Comparison of ENCODE assay signal across 18 cellular contexts in the genomic region with DNA sequence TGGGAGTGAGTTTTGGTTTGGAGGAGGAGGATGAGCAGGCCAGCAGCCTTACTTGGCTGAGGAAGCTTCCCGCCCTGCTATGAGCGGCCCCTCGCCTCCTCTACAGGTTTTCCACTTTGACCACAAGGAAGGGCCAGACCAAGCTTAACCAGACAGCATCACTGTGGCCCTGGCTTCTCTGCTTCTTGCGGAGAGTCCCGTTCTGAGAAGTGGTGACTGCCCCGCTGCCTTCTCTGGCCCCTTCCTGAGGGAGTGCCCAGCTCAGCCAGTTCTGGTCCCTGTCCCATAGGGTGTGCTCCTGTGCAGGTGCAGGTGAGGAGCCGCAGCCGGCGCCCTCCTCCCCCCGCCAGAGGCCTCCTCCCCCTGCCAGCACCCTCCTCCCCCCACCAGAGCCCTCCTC.
DNase-seq lines count a peak whose midpoint lies in the region; ATAC-seq and TF ChIP-seq lines count a peak whose summit lies in the region.
"Had no signal": no experiment of that assay in that cellular context is flagged by ENCODE, and none has a peak within 500 bp of the region (broad histone marks: within the 10 kb centered on the region; RNA-seq: fewer than 3 reads in every experiment).

No MANE protein-coding gene starts in this region.

- peaks cover 28% of the 10 kb centered on the region for H3K4me1 Mint-ChIP-seq in CD8-positive, alpha-beta T cell (ENCODE audit: low read depth)
- peaks cover 12% of the 10 kb centered on the region for H3K4me1 Mint-ChIP-seq in endodermal cell
- peaks cover 33 to 64% of the 10 kb centered on the region in 2 donors for H3K4me1 Mint-ChIP-seq in stimulated activated naive B cell treated with anti-CD40 and anti-IgM and Interleukin-4, amounts not matched to agents 10 μg/mL and 1 μg/mL and 100 μg/mL, for 72 hours
- H3K4me1 Mint-ChIP-seq in CD4-positive, alpha-beta T cell (ENCODE audit: low read depth): peaks cover 27% of the 10 kb centered on the region

- no peaks in the 10 kb centered on the region for H3K27me3 ChIP-seq in CD8-positive, alpha-beta T cell (ENCODE audit: insufficient read depth, low read length)
- no peaks in the 10 kb centered on the region for H3K27me3 ChIP-seq in endodermal cell (ENCODE audit: control insufficient read depth, insufficient read depth, low read length, poor library complexity, severe bottlenecking)
- no peaks in the 10 kb centered on the region for H3K27me3 ChIP-seq in CD4-positive, alpha-beta T cell (ENCODE audit: control insufficient read depth, insufficient read depth, low read length)

- peak overlapping the region; percentile 39 for H3K27ac Mint-ChIP-seq in CD8-positive, alpha-beta T cell
- H3K27ac Mint-ChIP-seq in endodermal cell: no peak overlapping the region
- H3K27ac Mint-ChIP-seq in stimulated activated naive B cell treated with anti-CD40 and anti-IgM and Interleukin-4, amounts not matched to agents 10 μg/mL and 1 μg/mL and 100 μg/mL, for 72 hours: peak overlapping the region; percentile 21
- no peak overlapping the region for H3K27ac Mint-ChIP-seq in CD4-positive, alpha-beta T cell

- H3K9me3 ChIP-seq in CD8-positive, alpha-beta T cell (ENCODE audit: low read length): no peaks in the 10 kb centered on the region
- no peaks in the 10 kb centered on the region for H3K9me3 ChIP-seq in KOPT-K1 (ENCODE audit: insufficient read depth, low read length, poor library complexity, severe bottlenecking)
- no peaks in the 10 kb centered on the region for H3K9me3 ChIP-seq in endodermal cell (ENCODE audit: control insufficient read depth, low read length)
- no peaks in the 10 kb centered on the region for H3K9me3 ChIP-seq in CD4-positive, alpha-beta T cell (ENCODE audit: control insufficient read depth, low read length)

- POLR2A ChIA-PET in CD8-positive, alpha-beta T cell (lab: Charles Lee): no interaction called here
- POLR2A ChIA-PET in CD4-positive, alpha-beta T cell (lab: Charles Lee): no interaction called here

- TF ChIP-seq CTCF in CD8-positive, alpha-beta T cell (IDR thresholded peaks at IDR 0.05): no peak
- no peak for TF ChIP-seq CTCF in endodermal cell (conservative IDR thresholded peaks at IDR 0.05)
- TF ChIP-seq CTCF in CD4-positive, alpha-beta T cell (IDR thresholded peaks at IDR 0.05): no peak

- DNase-seq in CD8-positive, alpha-beta T cell: no peak
- DNase-seq in endodermal cell (peak; percentile 48), T-helper 1 cell (no peak)
- no peak for DNase-seq in stimulated activated naive B cell treated with anti-CD40 and anti-IgM and Interleukin-4, amounts not matched to agents 10 μg/mL and 1 μg/mL and 100 μg/mL, for 72 hours
- no peak for DNase-seq in CD4-positive, alpha-beta T cell
- DNase-seq: ACHN; AML-193; CD4-positive, alpha-beta memory T cell; DMS79; HCEC 1CT; KBM-7; NCI-H146; NCI-H2081 treated with DMSO at 0.1 percent for 48 hours; NCI-H510A treated with DMSO at 0.1 percent for 48 hours; SHP77 had no signal

- H3K9ac ChIP-seq in endodermal cell (ENCODE audit: extremely low read depth, low read length, poor library complexity, severe bottlenecking): no peak overlapping the region

- no peak for ATAC-seq in CD8-positive, alpha-beta T cell
- no peak for ATAC-seq in stimulated activated naive B cell treated with anti-CD40 and anti-IgM and Interleukin-4, amounts not matched to agents 10 μg/mL and 1 μg/mL and 100 μg/mL, for 72 hours (replicated peaks)
- no peak for ATAC-seq in CD4-positive, alpha-beta T cell (ENCODE audit: poor library complexity)
- no peak for ATAC-seq in GM19467 (IDR thresholded peaks at IDR 0.05; ENCODE audit: unreplicated experiment)
- ATAC-seq: SK-N-SH treated with all-trans-retinoic acid at 6 μM for 48 hours had no signal

- H3K36me3 Mint-ChIP-seq in CD8-positive, alpha-beta T cell: peaks cover 39% of the 10 kb centered on the region
- no peaks in the 10 kb centered on the region for H3K36me3 Mint-ChIP-seq in endodermal cell (ENCODE audit: low read depth)
- peaks cover 41 to 69% of the 10 kb centered on the region in 2 donors for H3K36me3 Mint-ChIP-seq in stimulated activated naive B cell treated with anti-CD40 and anti-IgM and Interleukin-4, amounts not matched to agents 10 μg/mL and 1 μg/mL and 100 μg/mL, for 72 hours
- peaks cover 19% of the 10 kb centered on the region for H3K36me3 Mint-ChIP-seq in CD4-positive, alpha-beta T cell (ENCODE audit: low read depth)

- no peak overlapping the region for H3K27ac ChIP-seq in CD8-positive, alpha-beta T cell (ENCODE audit: low read depth, low read length)
- H3K27ac ChIP-seq in KOPT-K1 (ENCODE audit: low read depth, low read length, poor library complexity, severe bottlenecking) (peak overlapping the region; percentile 29), endodermal cell (ENCODE audit: low read depth, low read length) (no peak overlapping the region)
- no peak overlapping the region for H3K27ac ChIP-seq in CD4-positive, alpha-beta T cell (ENCODE audit: low read depth, low read length)

- intact Hi-C loops in CD8-positive, alpha-beta T cell (cut with DNase I, micrococcal nuclease): loop anchor here in 1 of 2 experiments (10.0 kb wide), 1 partner anchor 311 kb away; no protein-coding TSS in a partner anchor
- intact Hi-C loops in CD4-positive, alpha-beta T cell (cut with DNase I, micrococcal nuclease): no loop called here

- no peak overlapping the region for H3K4me3 Mint-ChIP-seq in CD8-positive, alpha-beta T cell
- no peak overlapping the region for H3K4me3 Mint-ChIP-seq in endodermal cell
- no peak overlapping the region for H3K4me3 Mint-ChIP-seq in stimulated activated naive B cell treated with anti-CD40 and anti-IgM and Interleukin-4, amounts not matched to agents 10 μg/mL and 1 μg/mL and 100 μg/mL, for 72 hours
- H3K4me3 Mint-ChIP-seq in CD4-positive, alpha-beta T cell: no peak overlapping the region
- H3K4me3 Mint-ChIP-seq: CD4-positive, alpha-beta memory T cell had no signal

- H3K4me1 ChIP-seq in CD8-positive, alpha-beta T cell (ENCODE audit: insufficient read depth, low read length): peaks cover 4% of the 10 kb centered on the region
- H3K4me1 ChIP-seq in endodermal cell (ENCODE audit: control insufficient read depth, insufficient read depth, low read length): no peaks in the 10 kb centered on the region

- no peaks in the 10 kb centered on the region for H3K27me3 Mint-ChIP-seq in CD8-positive, alpha-beta T cell (ENCODE audit: low read depth)
- H3K27me3 Mint-ChIP-seq in endodermal cell (ENCODE audit: insufficient read depth): no peaks in the 10 kb centered on the region
- no peaks in the 10 kb centered on the region for H3K27me3 Mint-ChIP-seq in stimulated activated naive B cell treated with anti-CD40 and anti-IgM and Interleukin-4, amounts not matched to agents 10 μg/mL and 1 μg/mL and 100 μg/mL, for 72 hours
- H3K27me3 Mint-ChIP-seq in CD4-positive, alpha-beta T cell: no peaks in the 10 kb centered on the region
- H3K27me3 Mint-ChIP-seq: CD4-positive, alpha-beta memory T cell had no signal

- H3K4me3 ChIP-seq in CD8-positive, alpha-beta T cell (ENCODE audit: low read depth, low read length): no peak overlapping the region
- H3K4me3 ChIP-seq in endodermal cell (ENCODE audit: low read length): no peak overlapping the region

- CTCF ChIA-PET in CD8-positive, alpha-beta T cell (lab: Charles Lee): interaction anchor here (0.7 to 1.3 kb wide), 3 partner anchors 67 to 69 kb away, joined by 3 to 6 read pairs (median 4); no protein-coding TSS in a partner anchor
- CTCF ChIA-PET in CD4-positive, alpha-beta T cell (lab: Charles Lee): no interaction called here

- no peaks in the 10 kb centered on the region for H3K9me3 Mint-ChIP-seq in CD8-positive, alpha-beta T cell
- no peaks in the 10 kb centered on the region for H3K9me3 Mint-ChIP-seq in endodermal cell
- no peaks in the 10 kb centered on the region for H3K9me3 Mint-ChIP-seq in stimulated activated naive B cell treated with anti-CD40 and anti-IgM and Interleukin-4, amounts not matched to agents 10 μg/mL and 1 μg/mL and 100 μg/mL, for 72 hours
- no peaks in the 10 kb centered on the region for H3K9me3 Mint-ChIP-seq in CD4-positive, alpha-beta T cell

- 60 to 94% methylated on average over 1 to 6 of the region's 10 CpGs for WGBS in endodermal cell (ENCODE audit: insufficient coverage in 1 of 2, insufficient read length in 1 of 2), 2 experiments

- no peaks in the 10 kb centered on the region for H3K36me3 ChIP-seq in CD8-positive, alpha-beta T cell (ENCODE audit: insufficient read depth, low read length)
- peaks cover 98% of the 10 kb centered on the region for H3K36me3 ChIP-seq in KOPT-K1 (ENCODE audit: insufficient read depth, low read length)
- H3K36me3 ChIP-seq in endodermal cell (ENCODE audit: control insufficient read depth, insufficient read depth, low read length): no peaks in the 10 kb centered on the region

Comparison
In these comparisons a context has a peak if more than half of its experiments do, and no peak if none do; other contexts are left out.
1. H3K27ac Mint-ChIP-seq: peak in CD8-positive, alpha-beta T cell (single experiment) and stimulated activated naive B cell treated with anti-CD40 and anti-IgM and Interleukin-4, amounts not matched to agents 10 μg/mL and 1 μg/mL and 100 μg/mL, for 72 hours (single experiment); none in endodermal cell (single experiment) and CD4-positive, alpha-beta T cell (single experiment).